1 cellular context compared by ENCODE assay signal in genomic region chr7:43479042-43479441, GRCh38.
TF ChIP-seq lines count a peak whose summit lies in the region.

No MANE protein-coding gene starts in this region.

TF ChIP-seq in SK-N-SH, 30 proteins besides CTCF, POLR2A, EP300 and RAD21 (continued from another document):
- TF ChIP-seq, protein P1, sequence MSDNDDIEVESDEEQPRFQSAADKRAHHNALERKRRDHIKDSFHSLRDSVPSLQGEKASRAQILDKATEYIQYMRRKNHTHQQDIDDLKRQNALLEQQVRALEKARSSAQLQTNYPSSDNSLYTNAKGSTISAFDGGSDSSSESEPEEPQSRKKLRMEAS (IDR thresholded peaks at IDR 0.05; ENCODE audit: low read depth) = no peak
- TF ChIP-seq RXRA (IDR thresholded peaks at IDR 0.05; ENCODE audit: borderline replicate concordance, low read depth) (no peak), TEAD4 (IDR thresholded peaks at IDR 0.05; ENCODE audit: borderline replicate concordance, insufficient read depth) (no peak)
TF ChIP-seq in SK-N-SH: peak in this region for 0.
